25 cellular contexts compared by ENCODE assay signal in the genomic region with DNA sequence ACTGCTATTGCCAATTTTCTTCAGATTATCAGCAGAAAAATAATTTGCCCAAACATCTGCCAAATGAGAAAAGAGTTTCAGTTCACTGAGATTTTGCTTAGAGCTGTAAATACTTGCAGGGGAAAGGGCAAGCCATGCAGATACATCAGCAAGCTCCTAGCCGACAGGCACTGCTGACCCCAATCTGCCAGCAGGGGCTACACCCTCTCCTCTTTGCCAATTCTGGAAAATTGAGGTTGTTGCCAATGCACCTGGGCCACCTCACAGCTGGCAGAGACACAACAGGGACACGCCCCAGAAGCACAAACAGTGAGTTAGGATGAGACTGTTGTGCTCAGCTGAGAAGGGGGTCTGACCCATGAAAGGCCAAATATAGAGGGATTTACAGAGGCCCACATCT.
DNase-seq lines count a peak whose midpoint lies in the region; ATAC-seq, FAIRE-seq and TF ChIP-seq lines count a peak whose summit lies in the region.
"Had no signal": no experiment of that assay in that cellular context is flagged by ENCODE, and none has a peak within 500 bp of the region (broad histone marks: within the 10 kb centered on the region; RNA-seq: fewer than 3 reads in every experiment).

No MANE protein-coding gene starts in this region.

- DNase-seq in NCI-H146 (lab: John Stamatoyannopoulos, UW) (peak; percentile 9), NCI-H146 treated with DMSO at 0.1 percent for 48 hours (lab: John Stamatoyannopoulos, UW; ENCODE audit: unreplicated experiment) (no peak), NCI-H2227 treated with DMSO at 0.1 percent for 48 hours (lab: John Stamatoyannopoulos, UW) (peak; percentile 98), H1 (ENCODE audit: low read depth in 1 of 2, low spot score in 2 of 2) (no peak), AG08395 (ENCODE audit: low spot score) (no peak), HT-29 (ENCODE audit: low spot score) (no peak)
- DNase-seq: BE2C; Calu3; CD8-positive, alpha-beta memory T cell; DMS153; DND-41; HCEC 1CT; Kasumi-1; NCI-H1092 treated with DMSO at 0.1 percent for 48 hours; NCI-H1436 treated with DMSO at 0.1 percent for 48 hours; NCI-H2029; NCI-H774; SHP77 treated with DMSO at 0.1 percent for 48 hours; T-helper 1 cell had no signal

- H3K14ac ChIP-seq in H1 (ENCODE audit: insufficient read length), result no peak overlapping the region

- H3K9me3 ChIP-seq in H1 (ENCODE audit: insufficient read depth in 2 of 2, low read depth in 1 of 2, low read length in 1 of 2), result no peaks in the 10 kb centered on the region
- H3K9me3 ChIP-seq: BE2C had no signal

- H3K79me2 ChIP-seq in H1 (ENCODE audit: control insufficient read depth in 1 of 2, insufficient read depth in 2 of 2, low read length in 2 of 2), result no peaks in the 10 kb centered on the region

- no peak for TF ChIP-seq POLR2A in H1 (IDR thresholded peaks at IDR 0.05; ENCODE audit: control extremely low read depth in 1 of 2, low read depth in 2 of 2, low read length in 2 of 2)

- H3K56ac ChIP-seq in H1 (replicated peaks; ENCODE audit: insufficient read length, low read depth, low read length), result no peak overlapping the region

- no peak for FAIRE-seq in H1 (lab: Jason Lieb, UNC)
- FAIRE-seq: GM12892, GM19239, K562 had no signal

- H3K27me3 ChIP-seq in H1 (replicated peaks in 1 of 4; ENCODE audit: control insufficient read depth in 3 of 4, extremely low read depth in 1 of 4, insufficient read depth in 3 of 4, low read length in 3 of 4), result no peaks in the 10 kb centered on the region; a peak in 1 of 7 replicates
- H3K27me3 ChIP-seq: BE2C had no signal

- no peak overlapping the region for H2AK5ac ChIP-seq in H1 (ENCODE audit: low read depth, low read length)

- H4K91ac ChIP-seq in H1 (replicated peaks; ENCODE audit: insufficient read length, low read length), result no peak overlapping the region

- no peaks in the 10 kb centered on the region for H3K4me1 ChIP-seq in H1 (replicated peaks in 1 of 4; ENCODE audit: control insufficient read depth in 3 of 4, insufficient read depth in 4 of 4, low read length in 3 of 4)
- H3K4me1 ChIP-seq: BE2C had no signal

- POLR2A ChIA-PET in H1 (lab: Charles Lee; ENCODE audit: partially characterized antibody), result no interaction called here

- no peak overlapping the region for H2BK12ac ChIP-seq in H1 (ENCODE audit: low read depth, low read length)

- 78% methylated on average over 2 of the region's 2 CpGs; no CpG with 5 or more reads in 1 of the 2 experiments for WGBS in H1 (ENCODE audit: extremely low coverage in 1 of 2, insufficient coverage in 1 of 2, insufficient read length in 1 of 2, insufficient replicate concordance in 2 of 2, low coverage in 1 of 2, low lambda C conversion rate in 2 of 2, missing lambda C conversion rate in 1 of 2), 2 experiments

- no peak for ATAC-seq in HG03442 (IDR thresholded peaks at IDR 0.05; ENCODE audit: unreplicated experiment)
- ATAC-seq: K562, Panc1 had no signal

- H2BK120ac ChIP-seq in H1 (replicated peaks; ENCODE audit: low read depth, low read length), result no peak overlapping the region

- TF ChIP-seq EP300 in H1 (IDR thresholded peaks at IDR 0.05; ENCODE audit: borderline replicate concordance in 1 of 2, low read depth in 2 of 2, low read length in 2 of 2), result no peak

- H4K20me1 ChIP-seq in H1 (replicated peaks in 1 of 2; ENCODE audit: control insufficient read depth in 1 of 2, insufficient read depth in 2 of 2, low read length in 2 of 2), result no peaks in the 10 kb centered on the region

- no peak overlapping the region for H4K5ac ChIP-seq in H1 (ENCODE audit: insufficient read length, low read depth, low read length)

- no peak overlapping the region for H3K9ac ChIP-seq in H1 (replicated peaks in 1 of 4; ENCODE audit: extremely low read depth in 1 of 4, low read depth in 3 of 4, low read length in 3 of 4)

- H3K27ac ChIP-seq in H1 (ENCODE audit: low read depth, low read length), result no peak overlapping the region
- H3K27ac ChIP-seq: 22Rv1 had no signal

- no peak overlapping the region for H2BK15ac ChIP-seq in H1 (ENCODE audit: low read length)

- H2BK20ac ChIP-seq in H1 (ENCODE audit: low read length), result no peak overlapping the region

- H3K36me3 ChIP-seq in H1 (ENCODE audit: control insufficient read depth in 2 of 4, insufficient read depth in 4 of 4, low read length in 3 of 4), result no peaks in the 10 kb centered on the region
- H3K36me3 ChIP-seq: BE2C had no signal

- no peak overlapping the region for H3K4me2 ChIP-seq in H1 (ENCODE audit: insufficient read depth in 1 of 2, low read depth in 2 of 2, low read length in 2 of 2)

- 0 out of 2 replicates have a peak overlapping the region, but pooled peaks have one; percentile 12 for H2AFZ ChIP-seq in H1 (ENCODE audit: low read length)

- H3K23ac ChIP-seq in H1 (ENCODE audit: insufficient read length), result no peak overlapping the region

- H3K79me1 ChIP-seq in H1 (ENCODE audit: low read depth, low read length), result no peaks in the 10 kb centered on the region

- no peak overlapping the region for H2BK5ac ChIP-seq in H1 (ENCODE audit: low read depth, low read length)

- H3K4me3 ChIP-seq in H1 (ENCODE audit: extremely low read depth in 1 of 4, insufficient read depth in 2 of 4, low read depth in 3 of 4, low read length in 4 of 4), result no peak overlapping the region
- H3K4me3 ChIP-seq: K562 had no signal

- H4K8ac ChIP-seq in H1 (ENCODE audit: extremely low read depth, insufficient read depth, low read length), result no peak overlapping the region

- no peaks in the 10 kb centered on the region for H3K23me2 ChIP-seq in H1 (ENCODE audit: low read depth, low read length)

- no peak overlapping the region for H3K18ac ChIP-seq in H1 (ENCODE audit: extremely low read depth, low read length)

- CTCF ChIA-PET in H1 (lab: Charles Lee; ENCODE audit: partially characterized antibody), result interaction anchor here (0.6 to 2.5 kb wide), 7 partner anchors 10 to 83 kb away, joined by 3 to 13 read pairs (median 4); no protein-coding TSS in a partner anchor

- H3K4ac ChIP-seq in H1 (replicated peaks; ENCODE audit: insufficient read length, low read depth, low read length), result no peak overlapping the region

- TF ChIP-seq CTCF in H1 (IDR thresholded peaks at IDR 0.05; ENCODE audit: control extremely low read depth in 1 of 3, insufficient read depth in 1 of 3, low read depth in 1 of 3, low read length in 3 of 3), result peak in 2 of 3 experiments; percentile 34 to 46; a peak in 2 of 4 replicates

- TF ChIP-seq RAD21 in H1 (IDR thresholded peaks at IDR 0.05 in 1 of 2, conservative IDR thresholded peaks at IDR 0.05 in 1 of 2; ENCODE audit: low read depth in 2 of 2, low read length in 2 of 2), result peak in 1 of 2 experiments; percentile 28; a peak in 1 of 4 replicates

TF ChIP-seq in H1, 55 proteins besides CTCF, POLR2A, EP300 and RAD21:
- TF ChIP-seq TEAD4 (IDR thresholded peaks at IDR 0.05; ENCODE audit: low read depth, low read length), result no peak
- no peak for TF ChIP-seq BACH1 (IDR thresholded peaks at IDR 0.05; ENCODE audit: low read length)
- no peak for TF ChIP-seq EZH2 (IDR thresholded peaks at IDR 0.05; ENCODE audit: low read depth, low read length, severe bottlenecking)
- no peak for TF ChIP-seq KDM4A (IDR thresholded peaks at IDR 0.05; ENCODE audit: low read depth, low read length, severe bottlenecking)
- no peak for TF ChIP-seq CHD2 (IDR thresholded peaks at IDR 0.05; ENCODE audit: low read length)
- no peak for TF ChIP-seq TBP (IDR thresholded peaks at IDR 0.05; ENCODE audit: low read depth, low read length)
- no peak for TF ChIP-seq GABPA (IDR thresholded peaks at IDR 0.05; ENCODE audit: borderline replicate concordance, insufficient read depth, low read length)
- TF ChIP-seq BCL11A (IDR thresholded peaks at IDR 0.05; ENCODE audit: low read depth in 2 of 2, low read length in 2 of 2), result no peak
- no peak for TF ChIP-seq POU5F1 (IDR thresholded peaks at IDR 0.05; ENCODE audit: low read depth, low read length)
- no peak for TF ChIP-seq ASH2L (IDR thresholded peaks at IDR 0.05; ENCODE audit: low read length)
- TF ChIP-seq SUZ12 (IDR thresholded peaks at IDR 0.05; ENCODE audit: low read length), result no peak
- TF ChIP-seq, protein P1, sequence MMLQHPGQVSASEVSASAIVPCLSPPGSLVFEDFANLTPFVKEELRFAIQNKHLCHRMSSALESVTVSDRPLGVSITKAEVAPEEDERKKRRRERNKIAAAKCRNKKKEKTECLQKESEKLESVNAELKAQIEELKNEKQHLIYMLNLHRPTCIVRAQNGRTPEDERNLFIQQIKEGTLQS (IDR thresholded peaks at IDR 0.05; ENCODE audit: insufficient read depth, low read depth, low read length), result no peak
- no peak for TF ChIP-seq CBX5 (IDR thresholded peaks at IDR 0.05; ENCODE audit: low read depth, low read length)
- no peak for TF ChIP-seq TCF12 (IDR thresholded peaks at IDR 0.05; ENCODE audit: low read depth, low read length)
- no peak for TF ChIP-seq GTF2F1 (IDR thresholded peaks at IDR 0.05; ENCODE audit: borderline replicate concordance, low read depth, low read length)
- TF ChIP-seq CTBP2 (IDR thresholded peaks at IDR 0.05; ENCODE audit: borderline replicate concordance, insufficient read depth, insufficient read length, low read length), result no peak
- TF ChIP-seq YY1 (IDR thresholded peaks at IDR 0.05; ENCODE audit: low read depth, low read length), result no peak
- no peak for TF ChIP-seq EGR1 (IDR thresholded peaks at IDR 0.05; ENCODE audit: borderline replicate concordance, low read depth, low read length)

Comparison
In these comparisons a context has a peak if more than half of its experiments do, and no peak if none do; other contexts are left out.
1. DNase-seq: peak in NCI-H146 (single experiment) and NCI-H2227 treated with DMSO at 0.1 percent for 48 hours (single experiment); none in NCI-H146 treated with DMSO at 0.1 percent for 48 hours (single experiment), H1 (0 of 2), AG08395 (single experiment) and HT-29 (single experiment).